8 cellular contexts compared by ENCODE assay signal in the genomic region with DNA sequence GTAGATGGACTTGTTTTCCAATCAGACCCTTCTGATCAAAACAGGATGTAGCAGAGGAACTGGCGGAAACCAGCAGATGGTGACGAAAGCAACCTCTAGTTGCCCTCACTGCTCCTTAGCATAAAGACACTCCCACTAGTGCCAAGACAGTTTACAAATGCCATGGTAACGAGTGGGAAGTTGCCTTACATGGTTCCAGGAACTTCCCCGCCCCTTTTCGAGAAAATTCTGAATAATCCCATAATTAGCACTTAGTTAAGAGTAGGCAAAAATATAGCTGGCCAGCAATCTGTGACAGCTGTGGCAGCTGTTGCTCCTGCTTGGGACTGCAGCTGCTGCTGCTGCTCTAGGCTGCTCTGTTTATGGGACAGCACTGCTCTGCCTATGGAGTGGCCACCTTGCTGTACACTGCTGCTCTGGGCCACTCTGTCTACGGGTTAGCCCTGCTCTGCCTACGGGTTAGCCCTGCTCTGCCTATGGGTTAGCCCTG. TPM values are rescaled to one million over a fixed set of nuclear protein-coding genes. Genes with fewer than 3 reads are reported as not detected.
A peak's percentile ranks its signal among the peaks of the same experiment; 100 is the strongest.
DNase-seq lines count a peak whose midpoint lies in the region; ATAC-seq and TF ChIP-seq lines count a peak whose summit lies in the region.

No MANE protein-coding gene starts in this region.

- TF ChIP-seq CTCF in endothelial cell (IDR thresholded peaks at IDR 0.05; ENCODE audit: unreplicated experiment) (no peak), H9 (conservative IDR thresholded peaks at IDR 0.05) (no peak)

- no peak overlapping the region for H3K14ac ChIP-seq in H9 (ENCODE audit: insufficient read depth, low read length)

- H2BK120ac ChIP-seq in H9 (ENCODE audit: low read depth, low read length, poor library complexity, severe bottlenecking) = no peak overlapping the region

- DNase-seq in DMS 273 treated with DMSO at 0.1 percent for 48 hours (lab: John Stamatoyannopoulos, UW) = peak; percentile 2
- peak; percentile 14 for DNase-seq in activated CD4-positive, alpha-beta T cell treated with anti-CD3 and anti-CD28 coated beads for 1 hour
- peak; percentile 55 for DNase-seq in islet precursor cell
- no peak for DNase-seq in NCI-H345 treated with DMSO at 0.1 percent for 48 hours (lab: John Stamatoyannopoulos, UW; ENCODE audit: unreplicated experiment)
- DNase-seq in endothelial cell (ENCODE audit: low spot score) = no peak
- no peak for DNase-seq in H9

- no peak overlapping the region for H4K5ac ChIP-seq in H9 (ENCODE audit: insufficient read length, low read depth, low read length)

- no peak overlapping the region for H3T11ph ChIP-seq in H9 (ENCODE audit: low read length)

- H3K27me3 Mint-ChIP-seq in endothelial cell (ENCODE audit: unreplicated experiment) (no peaks in the 10 kb centered on the region), H9 (ENCODE audit: low read depth) (no peaks in the 10 kb centered on the region)

- no peak overlapping the region for H2BK15ac ChIP-seq in H9 (ENCODE audit: low read depth, low read length)

- H3K4me2 ChIP-seq in H9 (ENCODE audit: insufficient read depth, insufficient read length, low read length) = no peak overlapping the region

- no peaks in the 10 kb centered on the region for H3K79me2 ChIP-seq in H9 (ENCODE audit: insufficient read depth, low read length)

- no peak overlapping the region for H3K27ac Mint-ChIP-seq in endothelial cell (ENCODE audit: unreplicated experiment)
- H3K27ac Mint-ChIP-seq in H9 = no peak overlapping the region; a peak in 1 of 7 replicates

- no peak overlapping the region for H4K91ac ChIP-seq in H9 (ENCODE audit: insufficient read length, low read depth, low read length)

- no peaks in the 10 kb centered on the region for H3K79me1 ChIP-seq in H9 (ENCODE audit: insufficient read depth, low read depth, low read length, poor library complexity, severe bottlenecking)

- H4K8ac ChIP-seq in H9 (replicated peaks; ENCODE audit: insufficient read length, low read depth, low read length) = no peak overlapping the region

- no peaks in the 10 kb centered on the region for H3K27me3 ChIP-seq in H9 (ENCODE audit: insufficient read depth, low read length)

- no peak overlapping the region for H3K18ac ChIP-seq in H9 (ENCODE audit: insufficient read length, low read depth, low read length)

- no peak overlapping the region for H2AFZ ChIP-seq in H9 (ENCODE audit: low read length)

- H2BK20ac ChIP-seq in H9 (ENCODE audit: low read depth, low read length, poor library complexity, severe bottlenecking) = no peak overlapping the region

- H2BK12ac ChIP-seq in H9 (ENCODE audit: insufficient read length, low read depth, low read length) = no peak overlapping the region

- H3K56ac ChIP-seq in H9 (ENCODE audit: insufficient read length, low read depth, low read length) = no peak overlapping the region

- H3K23ac ChIP-seq in H9 (ENCODE audit: insufficient read length, low read depth, low read length) = no peak overlapping the region

- H3K27ac ChIP-seq in H9 (ENCODE audit: insufficient read length, low read depth, low read length) = no peak overlapping the region

- H3K23me2 ChIP-seq in H9 (ENCODE audit: insufficient read length, low read depth, low read length, poor library complexity, severe bottlenecking) = no peaks in the 10 kb centered on the region

- no peak overlapping the region for H3K4ac ChIP-seq in H9 (ENCODE audit: low read depth, low read length)

- ATAC-seq in HG03439 (IDR thresholded peaks at IDR 0.05; ENCODE audit: unreplicated experiment) (peak; percentile 45), GM19023 (IDR thresholded peaks at IDR 0.05; ENCODE audit: unreplicated experiment) (no peak)

- no peak overlapping the region for H2AK5ac ChIP-seq in H9 (ENCODE audit: insufficient read length, low read length)

- H3K4me3 Mint-ChIP-seq in endothelial cell (ENCODE audit: unreplicated experiment) (no peak overlapping the region), H9 (no peak overlapping the region)

- no CpG with 5 or more reads among the region's 7 CpGs for whole genome bisulfite sequencing in H9 (ENCODE audit: extremely low coverage, insufficient read length, low lambda C conversion rate)

- H3K9me3 Mint-ChIP-seq in endothelial cell (ENCODE audit: unreplicated experiment) (no peaks in the 10 kb centered on the region), H9 (no peaks in the 10 kb centered on the region)

- H4K20me1 ChIP-seq in H9 (ENCODE audit: control insufficient read depth, insufficient read depth, insufficient read length) = no peaks in the 10 kb centered on the region

- H3K36me3 Mint-ChIP-seq in endothelial cell (ENCODE audit: low read depth, unreplicated experiment) (no peaks in the 10 kb centered on the region), H9 (ENCODE audit: insufficient read depth in 1 of 3, low read depth in 3 of 3) (no peaks in the 10 kb centered on the region)

- no peak overlapping the region for H2BK5ac ChIP-seq in H9 (ENCODE audit: insufficient read length, low read length)

- H3K9ac ChIP-seq in H9 (ENCODE audit: extremely low read depth, insufficient read length, low read length) = no peak overlapping the region

- H3K4me1 Mint-ChIP-seq in endothelial cell (ENCODE audit: unreplicated experiment) = no peaks in the 10 kb centered on the region
- H3K4me1 Mint-ChIP-seq in H9 = peaks cover 14 to 22% of the 10 kb centered on the region in 2 experiments

- H3K9me3 ChIP-seq in H9 (ENCODE audit: control insufficient read depth, low read depth, low read length) = no peaks in the 10 kb centered on the region

- H3K4me1 ChIP-seq in H9 (ENCODE audit: insufficient read depth, low read length) = 0 out of 2 replicates have a peak, but pooled peaks cover 4% of the 10 kb centered on the region

RNA-seq across cellular contexts. Expression of a gene that starts 33.4 kb away (rescaled TPM):
- 4.6 TPM for total RNA-seq in endothelial cell (ENCODE audit: unreplicated experiment)
- 64.4 and 68.3 TPM in 2 replicates for total RNA-seq in H9 (2021)

Comparison
In these comparisons a context has a peak if more than half of its experiments do, and no peak if none do; other contexts are left out.
1. DNase-seq: peak in DMS 273 treated with DMSO at 0.1 percent for 48 hours (single experiment), activated CD4-positive, alpha-beta T cell treated with anti-CD3 and anti-CD28 coated beads for 1 hour (single experiment) and islet precursor cell (single experiment); none in NCI-H345 treated with DMSO at 0.1 percent for 48 hours (single experiment), endothelial cell (single experiment) and H9 (single experiment).
2. RNA of a gene that starts 33.4 kb away (total RNA-seq): 64.4 to 68.3 TPM in H9; 4.6 TPM in endothelial cell (single experiment); every median in the first group is over 10 times any median in the second.